8 cellular contexts compared by ENCODE assay signal in the genomic region with DNA sequence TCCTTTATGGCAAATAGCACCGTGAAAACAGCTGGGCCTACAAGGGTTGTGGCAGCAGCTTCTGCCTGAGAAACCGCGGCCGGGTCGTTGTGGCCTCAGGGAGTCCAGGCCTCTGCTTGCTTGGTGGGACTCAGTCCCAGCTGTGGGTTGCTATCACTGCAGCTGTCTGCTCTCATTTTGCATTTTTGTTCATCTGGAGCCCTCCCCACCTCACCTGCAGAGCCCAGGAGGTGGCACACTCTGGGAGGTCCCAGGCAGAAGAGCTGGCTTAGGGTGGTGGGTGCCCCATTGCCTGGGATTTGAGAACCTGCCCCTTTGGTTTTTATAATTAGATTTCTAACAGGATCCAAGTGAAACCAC.
A peak's percentile ranks its signal among the peaks of the same experiment; 100 is the strongest.
DNase-seq lines count a peak whose midpoint lies in the region; ATAC-seq and FAIRE-seq lines count a peak whose summit lies in the region.

No MANE protein-coding gene starts in this region.

- H3K4me3 Mint-ChIP-seq in T-helper 17 cell = peak overlapping the region; percentile 87
- H3K4me3 Mint-ChIP-seq in naive thymus-derived CD8-positive, alpha-beta T cell = peak overlapping the region; percentile 43 to 86 (median 70)

- DNase-seq in T-helper 17 cell = no peak
- peak in 1 of 10 donors; percentile 13 for DNase-seq in naive thymus-derived CD8-positive, alpha-beta T cell
- DNase-seq in frontal cortex (ENCODE audit: low spot score in 2 of 2) = no peak
- no peak for DNase-seq in GM19238 (ENCODE audit: insufficient read length, low spot score)
- no peak for DNase-seq in stimulated activated CD4-positive, alpha-beta T cell treated with anti-CD3 and anti-CD28 coated beads, Interleukin-4, amount 100 ng/mL, for 4 hours
- no peak for DNase-seq in kidney tubule cell (ENCODE audit: low spot score)

- ATAC-seq in GM19023 (IDR thresholded peaks at IDR 0.05; ENCODE audit: unreplicated experiment) (peak; percentile 54), HG02763 (IDR thresholded peaks at IDR 0.05; ENCODE audit: unreplicated experiment) (peak; percentile 61), T-helper 17 cell (no peak)
- no peak for ATAC-seq in naive thymus-derived CD8-positive, alpha-beta T cell

- H3K27ac Mint-ChIP-seq in T-helper 17 cell = peak overlapping the region; percentile 96
- peak overlapping the region; percentile 39 to 93 (median 68) for H3K27ac Mint-ChIP-seq in naive thymus-derived CD8-positive, alpha-beta T cell

- H3K36me3 Mint-ChIP-seq in T-helper 17 cell (ENCODE audit: low read depth) = no peaks in the 10 kb centered on the region
- H3K36me3 Mint-ChIP-seq in naive thymus-derived CD8-positive, alpha-beta T cell = no peaks in the 10 kb centered on the region

- FAIRE-seq in frontal cortex (lab: Jason Lieb, UNC) = no peak

- H3K9me3 ChIP-seq in T-helper 17 cell (ENCODE audit: control insufficient read depth, low read length, poor library complexity, severe bottlenecking) = no peaks in the 10 kb centered on the region

- POLR2A ChIA-PET in naive thymus-derived CD8-positive, alpha-beta T cell (lab: Charles Lee) = interaction anchor here (1.0 to 1.6 kb wide), 2 partner anchors 10 to 53 kb away, joined by 3 to 4 read pairs; no protein-coding TSS in a partner anchor

- no peaks in the 10 kb centered on the region for H3K27me3 Mint-ChIP-seq in T-helper 17 cell
- H3K27me3 Mint-ChIP-seq in naive thymus-derived CD8-positive, alpha-beta T cell = peaks cover 0 to 3% (median 0%) of the 10 kb centered on the region in 5 donors

- peaks cover 71% of the 10 kb centered on the region for H3K4me1 Mint-ChIP-seq in T-helper 17 cell
- H3K4me1 Mint-ChIP-seq in naive thymus-derived CD8-positive, alpha-beta T cell = peaks cover 53 to 92% (median 85%) of the 10 kb centered on the region in 4 donors

- H3K9me3 Mint-ChIP-seq in naive thymus-derived CD8-positive, alpha-beta T cell = peaks cover 0 to 1% (median 0%) of the 10 kb centered on the region in 9 donors

Comparison
In these comparisons a context has a peak if more than half of its experiments do, and no peak if none do; other contexts are left out.
1. ATAC-seq: peak in GM19023 (single experiment) and HG02763 (single experiment); none in T-helper 17 cell (single experiment) and naive thymus-derived CD8-positive, alpha-beta T cell (0 of 2).